Comparison of ENCODE assay signal across 7 cellular contexts in the genomic region with DNA sequence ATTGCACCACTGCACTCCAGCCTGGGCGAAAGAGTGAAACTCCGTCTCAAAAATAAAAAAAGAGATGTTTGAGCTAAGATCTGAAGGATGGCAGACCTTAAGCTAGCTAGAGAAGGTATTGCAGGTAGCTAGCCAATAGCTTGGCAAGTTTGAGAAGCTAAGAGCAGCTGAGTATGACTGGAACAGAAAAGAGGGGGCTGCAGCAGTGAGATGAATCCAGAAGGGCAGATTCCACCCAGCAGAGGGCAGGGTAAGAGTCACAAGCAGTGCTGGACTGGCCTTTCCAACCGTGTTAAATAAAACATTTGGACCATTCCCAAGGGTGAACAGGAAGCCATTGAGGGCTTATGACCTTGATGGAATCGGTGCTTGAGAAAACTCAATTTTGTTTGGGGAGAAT. TPM values are rescaled to one million over a fixed set of nuclear protein-coding genes. Genes with fewer than 3 reads are reported as not detected.
DNase-seq lines count a peak whose midpoint lies in the region; ATAC-seq and TF ChIP-seq lines count a peak whose summit lies in the region.
"Had no signal": no experiment of that assay in that cellular context is flagged by ENCODE, and none has a peak within 500 bp of the region (broad histone marks: within the 10 kb centered on the region; RNA-seq: fewer than 3 reads in every experiment).

No MANE protein-coding gene starts in this region.

- H3K36me3 Mint-ChIP-seq in central memory CD8-positive, alpha-beta T cell (ENCODE audit: insufficient read depth): peaks cover 2% of the 10 kb centered on the region

- no peak overlapping the region for H3K4me3 ChIP-seq in gastrocnemius medialis

- peak overlapping the region; percentile 76 for H3K27ac Mint-ChIP-seq in central memory CD8-positive, alpha-beta T cell (ENCODE audit: low read depth)

- no peak overlapping the region for H3K4me3 Mint-ChIP-seq in central memory CD8-positive, alpha-beta T cell

- H3K27ac ChIP-seq in gastrocnemius medialis: no peak overlapping the region

- ATAC-seq in central memory CD8-positive, alpha-beta T cell (replicated peaks; ENCODE audit: extremely low read depth, poor library complexity, severe bottlenecking): no peak
- peak in 1 of 2 donors; percentile 38 for ATAC-seq in gastrocnemius medialis
- no peak for ATAC-seq in HG02588 (IDR thresholded peaks at IDR 0.05; ENCODE audit: unreplicated experiment)

- no peaks in the 10 kb centered on the region for H3K27me3 Mint-ChIP-seq in central memory CD8-positive, alpha-beta T cell

- H3K36me3 ChIP-seq in gastrocnemius medialis: peaks cover 0 to 8% of the 10 kb centered on the region in 2 donors

- DNase-seq in NCI-H1092 treated with DMSO at 0.1 percent for 48 hours (lab: John Stamatoyannopoulos, UW) (peak; percentile 4), NCI-H1092 (lab: John Stamatoyannopoulos, UW) (no peak), gastrocnemius medialis (no peak), GM13976 (ENCODE audit: low spot score) (no peak)
- DNase-seq in central memory CD8-positive, alpha-beta T cell (ENCODE audit: low spot score in 2 of 2): no peak
- DNase-seq: activated CD4-positive, CD25-positive, alpha-beta regulatory T cell treated with anti-CD3 and anti-CD28 coated beads, Interleukin-2, amount 50 U/mL, for 72 hours had no signal

- H3K9me3 Mint-ChIP-seq in central memory CD8-positive, alpha-beta T cell: no peaks in the 10 kb centered on the region

- TF ChIP-seq POLR2A in gastrocnemius medialis (IDR thresholded peaks at IDR 0.05): no peak

- H3K27me3 ChIP-seq in gastrocnemius medialis: no peaks in the 10 kb centered on the region

- H3K4me1 Mint-ChIP-seq in central memory CD8-positive, alpha-beta T cell: no peaks in the 10 kb centered on the region

- TF ChIP-seq CTCF in gastrocnemius medialis (IDR thresholded peaks at IDR 0.05 in 4 of 5, conservative IDR thresholded peaks at IDR 0.05 in 1 of 5) (peak in 4 of 5 experiments; percentile 5 to 42 (median 24)), GM13976 (IDR thresholded peaks at IDR 0.05; ENCODE audit: borderline replicate concordance, control extremely low read depth, extremely low read depth, insufficient read depth, missing control alignments) (no peak)

- no peaks in the 10 kb centered on the region for H3K9me3 ChIP-seq in gastrocnemius medialis

- H3K4me1 ChIP-seq in gastrocnemius medialis: peaks cover 4 to 21% of the 10 kb centered on the region in 2 donors

- intact Hi-C loops in gastrocnemius medialis (cut with DNase I; ENCODE audit: low total_unique reads): loop anchor here (5.0 kb wide), 1 partner anchor 87 kb away; no protein-coding TSS in a partner anchor

- in situ Hi-C loops in gastrocnemius medialis (cut with MboI; ENCODE audit: low sequenced_read_pairs in 4 of 4): no loop called here
- in situ Hi-C loops in GM13976 (cut with MboI; ENCODE audit: low sequenced_read_pairs, unreplicated experiment): no loop called here

RNA-seq across cellular contexts. Expression of a gene that starts 5.7 kb away (rescaled TPM):
- total RNA-seq in gastrocnemius medialis: 10 to 100 TPM; 23.3 to 63.4 (median 48.9) TPM

RNA-seq across cellular contexts. Expression of a gene that starts 46.7 kb away (rescaled TPM):
- total RNA-seq in gastrocnemius medialis: 1 to 10 TPM; 1.5 to 3.1 (median 2.6) TPM

RNA-seq across cellular contexts. Expression of a gene that starts 55.6 kb away (rescaled TPM):
- total RNA-seq in gastrocnemius medialis: 10 to 100 TPM in 2 of 4 donors, 1 to 10 TPM in 2; 8.8 to 15.3 (median 10.1) TPM

RNA-seq across cellular contexts. Expression of a gene that starts 55.7 kb away (rescaled TPM):
- total RNA-seq in gastrocnemius medialis: 10 to 100 TPM in 3 of 4 donors, 1 to 10 TPM in 1; 7.0 to 16.3 (median 14.3) TPM
